ENCODE assay signal across 8 cellular contexts in the genomic region with DNA sequence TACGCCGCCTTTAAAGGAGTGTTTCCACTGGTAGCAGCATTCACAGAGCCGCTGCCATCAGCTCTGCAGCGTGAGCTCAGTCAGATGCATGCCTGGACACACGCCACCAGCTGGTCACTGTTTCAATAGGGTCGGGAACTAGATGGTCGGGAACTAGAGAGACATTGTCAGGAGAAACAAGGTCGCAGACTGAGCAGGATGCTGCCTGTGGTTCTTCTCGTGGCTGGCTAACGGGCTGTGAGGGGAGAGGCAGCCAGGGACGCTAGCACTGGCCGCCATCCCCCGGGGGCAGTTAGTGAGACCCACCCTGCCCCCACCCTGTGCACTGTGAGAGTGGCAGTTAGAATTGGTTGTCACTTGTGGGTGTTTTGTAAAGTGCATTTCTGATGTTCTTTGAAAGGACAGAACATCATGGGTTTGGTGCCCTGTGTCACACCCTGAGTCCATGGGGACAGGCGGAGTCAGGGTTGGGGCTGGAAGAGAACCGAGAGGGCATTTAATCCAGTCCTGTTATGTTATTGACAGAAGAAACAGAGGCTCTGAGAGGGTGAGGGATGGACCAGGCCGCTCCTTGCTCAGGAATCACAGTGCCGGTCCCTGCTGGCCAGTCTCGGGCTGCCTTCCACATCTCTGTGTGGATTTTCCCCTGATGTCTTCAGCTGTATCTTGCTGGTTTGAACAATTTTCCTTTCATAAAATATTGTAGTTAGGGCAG.
DNase-seq lines count a peak whose midpoint lies in the region; ATAC-seq and TF ChIP-seq lines count a peak whose summit lies in the region.

No MANE protein-coding gene starts in this region.

- H3K27ac Mint-ChIP-seq in Caco-2 (ENCODE audit: unreplicated experiment) = no peak overlapping the region
- H3K27ac Mint-ChIP-seq in immature natural killer cell = no peak overlapping the region

- CTCF ChIA-PET in Caco-2 (lab: Charles Lee) = interaction anchor here (0.7 to 2.0 kb wide), 7 partner anchors 10 to 118 kb away, joined by 3 to 48 read pairs (median 3); partner anchors contain the start of genes AKAP10 and SPECC1

- no peaks in the 10 kb centered on the region for H3K9me3 ChIP-seq in Caco-2
- no peaks in the 10 kb centered on the region for H3K9me3 ChIP-seq in endocrine pancreas (ENCODE audit: control insufficient read depth, low read length)

- H3K36me3 Mint-ChIP-seq in Caco-2 (ENCODE audit: insufficient read depth, unreplicated experiment) (no peaks in the 10 kb centered on the region), immature natural killer cell (peaks cover 4 to 20% (median 19%) of the 10 kb centered on the region in 3 donors)

- TF ChIP-seq CTCF in Caco-2 (IDR thresholded peaks at IDR 0.05; ENCODE audit: insufficient read depth in 1 of 2, low read depth in 1 of 2, low read length in 1 of 2, severe bottlenecking in 1 of 2, unreplicated experiment in 1 of 2) = peak; percentile 24 to 78

- H3K4me1 Mint-ChIP-seq in Caco-2 (ENCODE audit: low read depth, unreplicated experiment) (no peaks in the 10 kb centered on the region), immature natural killer cell (peaks cover 8 to 33% of the 10 kb centered on the region in 2 donors)

- ATAC-seq in GM21619 (IDR thresholded peaks at IDR 0.05; ENCODE audit: unreplicated experiment) = no peak

- POLR2A ChIA-PET in Caco-2 (lab: Charles Lee) = no interaction called here

- H3K9me3 Mint-ChIP-seq in Caco-2 (ENCODE audit: unreplicated experiment) (no peaks in the 10 kb centered on the region), immature natural killer cell (no peaks in the 10 kb centered on the region)

- peaks cover 15% of the 10 kb centered on the region for H3K27me3 Mint-ChIP-seq in Caco-2 (ENCODE audit: insufficient read depth, unreplicated experiment)
- H3K27me3 Mint-ChIP-seq in immature natural killer cell (ENCODE audit: low read depth in 3 of 3) = peaks cover 0 to 2% (median 2%) of the 10 kb centered on the region in 3 donors

- DNase-seq in Caco-2 = peak; percentile 64 to 69
- DNase-seq in NCI-H2227 treated with DMSO at 0.1 percent for 48 hours (lab: John Stamatoyannopoulos, UW) = peak; percentile 27
- DNase-seq in lung microvascular endothelial cell (ENCODE audit: low read depth in 2 of 2) = peak; percentile 28 to 67
- DNase-seq in activated gamma-delta T cell treated with Interleukin-2 at 50 U/mL for 16 hours = no peak
- DNase-seq in activated effector memory CD4-positive, alpha-beta T cell treated with anti-CD3 and anti-CD28 coated beads, Interleukin-2, amount 50 U/mL, for 16 hours = no peak
- no peak for DNase-seq in immature natural killer cell

- intact Hi-C loops in Caco-2 (cut with micrococcal nuclease; ENCODE audit: unreplicated experiment) = loop anchor here (1.0 kb wide), 1 partner anchor 102 kb away; no protein-coding TSS in a partner anchor

- H3K36me3 ChIP-seq in Caco-2 (ENCODE audit: control insufficient read depth, insufficient read depth, low read length) = no peaks in the 10 kb centered on the region
- H3K36me3 ChIP-seq in endocrine pancreas (ENCODE audit: control insufficient read depth, insufficient read depth, low read length) = no peaks in the 10 kb centered on the region

- H3K4me1 ChIP-seq in Caco-2 = no peaks in the 10 kb centered on the region
- no peaks in the 10 kb centered on the region for H3K4me1 ChIP-seq in endocrine pancreas (ENCODE audit: control insufficient read depth, insufficient read depth, low read length)

- H3K4me3 Mint-ChIP-seq in Caco-2 (ENCODE audit: unreplicated experiment) (peak overlapping the region; percentile 22), immature natural killer cell (no peak overlapping the region)

- H3K9ac ChIP-seq in endocrine pancreas (ENCODE audit: control insufficient read depth, insufficient read depth, low read length) = peak overlapping the region; percentile 31

- no TSS peak for BruUV-seq in Caco-2 (replicated peaks; lab: Mats Ljungman, UMichigan)

- H3K27me3 ChIP-seq in Caco-2 (replicated peaks; ENCODE audit: control insufficient read depth, insufficient read depth, low read length) (no peaks in the 10 kb centered on the region; the same call in 1 of the 2 replicates), endocrine pancreas (ENCODE audit: control insufficient read depth, insufficient read depth, low read length) (no peaks in the 10 kb centered on the region)

- H3K4me3 ChIP-seq in Caco-2 (ENCODE audit: low read depth, low read length) (no peak overlapping the region), endocrine pancreas (ENCODE audit: control insufficient read depth, insufficient read depth, low read length) (no peak overlapping the region)

Comparison
In these comparisons a context has a peak if more than half of its experiments do, and no peak if none do; other contexts are left out.
1. DNase-seq: peak in Caco-2 (2 of 2), NCI-H2227 treated with DMSO at 0.1 percent for 48 hours (single experiment) and lung microvascular endothelial cell (2 of 2); none in activated gamma-delta T cell treated with Interleukin-2 at 50 U/mL for 16 hours (single experiment), activated effector memory CD4-positive, alpha-beta T cell treated with anti-CD3 and anti-CD28 coated beads, Interleukin-2, amount 50 U/mL, for 16 hours (single experiment) and immature natural killer cell (0 of 3).